Comparison of ENCODE assay signal across 8 cellular contexts in genomic region chr13:98672947-98673545, GRCh38.
DNase-seq lines count a peak whose midpoint lies in the region; ATAC-seq lines count a peak whose summit lies in the region.

No MANE protein-coding gene starts in this region.

- H3K27ac ChIP-seq in ACC112 (ENCODE audit: low read depth, low read length) = no peak overlapping the region

- H3K27me3 ChIP-seq in ACC112 (ENCODE audit: insufficient read depth, low read length) = no peaks in the 10 kb centered on the region

- H3K4me3 ChIP-seq in ACC112 (ENCODE audit: low read depth, low read length) = no peak overlapping the region

- DNase-seq in NCI-H2196 (lab: John Stamatoyannopoulos, UW; ENCODE audit: unreplicated experiment) = peak; percentile 43
- peak; percentile 19 for DNase-seq in activated CD4-positive, alpha-beta T cell treated with anti-CD3 and anti-CD28 coated beads for 1 hour
- DNase-seq in dedifferentiated amniotic fluid mesenchymal stem cell (ENCODE audit: extremely low spot score) = peak; percentile 85
- peak; percentile 86 for DNase-seq in left kidney (ENCODE audit: low read depth, low spot score)
- DNase-seq in stimulated activated CD4-positive, alpha-beta T cell treated with anti-CD3 and anti-CD28 coated beads, Interleukin-4, amount 100 ng/mL, for 24 hours = peak; percentile 61

- H2AFZ ChIP-seq in ACC112 (ENCODE audit: low read length, unreplicated experiment) = peak overlapping the region; percentile 68

- ATAC-seq in GM18508 (IDR thresholded peaks at IDR 0.05; ENCODE audit: insufficient read depth, unreplicated experiment) (peak; percentile 62), HG03095 (IDR thresholded peaks at IDR 0.05; ENCODE audit: unreplicated experiment) (peak; percentile 72)

- H3K4me1 ChIP-seq in ACC112 (ENCODE audit: control insufficient read depth, insufficient read depth, low read length, unreplicated experiment) = no peaks in the 10 kb centered on the region

- no peaks in the 10 kb centered on the region for H3K79me2 ChIP-seq in ACC112 (ENCODE audit: control insufficient read depth, insufficient read depth, low read length, unreplicated experiment)

- no peaks in the 10 kb centered on the region for H3K36me3 ChIP-seq in ACC112 (ENCODE audit: insufficient read depth, low read length)

Comparison
In these comparisons a context has a peak if more than half of its experiments do, and no peak if none do; other contexts are left out.
1. DNase-seq: peak in every context shown above with its lines; median percentile 86 in left kidney; 85 in dedifferentiated amniotic fluid mesenchymal stem cell; 61 in stimulated activated CD4-positive, alpha-beta T cell treated with anti-CD3 and anti-CD28 coated beads, Interleukin-4, amount 100 ng/mL, for 24 hours; 43 in NCI-H2196; 19 in activated CD4-positive, alpha-beta T cell treated with anti-CD3 and anti-CD28 coated beads for 1 hour.